In genomic region chr2:16121986-16122390, GRCh38 we compare ENCODE assay signal across 5 cellular contexts.
"Had no signal": no experiment of that assay in that cellular context is flagged by ENCODE, and none has a peak within 500 bp of the region (broad histone marks: within the 10 kb centered on the region; RNA-seq: fewer than 3 reads in every experiment).

No MANE protein-coding gene starts in this region.

- ATAC-seq: GM23338, K562 had no signal

- H3K4me3 ChIP-seq: GM23338, K562 had no signal

- H3K4me1 Mint-ChIP-seq: GM23338 had no signal

- DNase-seq: H9, HCEC 1CT, IMR-90 had no signal

- H3K4me3 Mint-ChIP-seq: GM23338, H9 had no signal

- H3K27ac Mint-ChIP-seq: GM23338, H9 had no signal
